Comparison of ENCODE assay signal across 8 cellular contexts in the genomic region with DNA sequence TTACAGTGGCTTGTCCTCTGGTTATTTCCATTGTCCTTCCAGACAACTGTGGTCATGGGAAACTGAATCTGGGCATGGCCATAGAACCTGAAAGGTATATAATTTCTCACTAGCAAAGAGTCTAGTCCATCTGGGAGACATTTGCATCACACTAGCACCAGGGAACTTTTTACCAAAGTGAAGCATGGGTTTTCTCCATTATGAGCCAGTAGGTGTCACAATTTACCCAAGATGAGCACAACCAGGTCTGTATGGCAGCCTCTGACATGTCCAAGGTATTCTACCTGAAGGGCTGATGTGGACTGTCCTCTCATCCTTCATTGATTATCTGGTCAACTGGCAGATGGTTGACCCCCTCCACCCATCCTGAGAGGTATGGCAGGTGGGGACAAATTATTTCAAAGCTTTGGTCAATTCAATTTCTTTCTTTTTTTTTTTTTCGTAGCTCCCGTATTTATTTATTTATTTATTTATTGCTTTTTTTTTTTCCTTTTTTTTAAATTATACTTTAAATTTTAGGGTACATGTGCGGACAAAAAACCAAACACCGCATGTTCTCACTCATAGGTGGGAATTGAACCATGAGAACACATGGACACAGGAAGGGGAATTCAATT.
DNase-seq lines count a peak whose midpoint lies in the region; ATAC-seq and TF ChIP-seq lines count a peak whose summit lies in the region.

No MANE protein-coding gene starts in this region.

- H3K9me3 ChIP-seq in Caco-2 (no peaks in the 10 kb centered on the region; the same call in 1 of the 2 replicates), mammary epithelial cell (replicated peaks; ENCODE audit: insufficient read depth, low read length) (no peaks in the 10 kb centered on the region)

- no peak overlapping the region for H2AFZ ChIP-seq in mammary epithelial cell (ENCODE audit: low read depth, low read length)

- H3K9me3 Mint-ChIP-seq in Caco-2 (ENCODE audit: unreplicated experiment), result peaks cover 10% of the 10 kb centered on the region

- H3K9ac ChIP-seq in mammary epithelial cell (ENCODE audit: insufficient read depth, low read length), result no peak overlapping the region

- H3K4me2 ChIP-seq in mammary epithelial cell (ENCODE audit: insufficient read depth, low read depth, low read length), result no peak overlapping the region

- BruUV-seq in Caco-2 (replicated peaks; lab: Mats Ljungman, UMichigan) (no TSS peak), mammary epithelial cell (replicated peaks; lab: Mats Ljungman, UMichigan) (no TSS peak)

- no peaks in the 10 kb centered on the region for H3K27me3 Mint-ChIP-seq in Caco-2 (ENCODE audit: insufficient read depth, unreplicated experiment)

- peaks cover 27% of the 10 kb centered on the region for H3K4me1 ChIP-seq in Caco-2
- no peaks in the 10 kb centered on the region for H3K4me1 ChIP-seq in mammary epithelial cell (ENCODE audit: insufficient read depth, low read length)

- WGBS in mammary epithelial cell (ENCODE audit: low coverage, missing lambda C conversion rate), result 90% methylated on average over 3 of the region's 4 CpGs

- TF ChIP-seq CTCF in Caco-2 (IDR thresholded peaks at IDR 0.05; ENCODE audit: insufficient read depth in 1 of 2, low read depth in 1 of 2, low read length in 1 of 2, severe bottlenecking in 1 of 2, unreplicated experiment in 1 of 2) (peak; percentile 41 to 48), mammary epithelial cell (conservative IDR thresholded peaks at IDR 0.05 in 1 of 2, IDR thresholded peaks at IDR 0.05 in 1 of 2; ENCODE audit: extremely low read depth in 1 of 2, insufficient read depth in 1 of 2, low read depth in 1 of 2, low read length in 2 of 2) (peak; percentile 42 to 73)

- dilution Hi-C loops in mammary epithelial cell (cut with HindIII; ENCODE audit: low sequenced_read_pairs), result no loop called here

- H3K27ac Mint-ChIP-seq in Caco-2 (ENCODE audit: unreplicated experiment), result no peak overlapping the region

- H3K4me3 Mint-ChIP-seq in Caco-2 (ENCODE audit: unreplicated experiment), result no peak overlapping the region

- H3K36me3 Mint-ChIP-seq in Caco-2 (ENCODE audit: insufficient read depth, unreplicated experiment), result no peaks in the 10 kb centered on the region

- H4K20me1 ChIP-seq in mammary epithelial cell (ENCODE audit: insufficient read depth, low read length), result no peaks in the 10 kb centered on the region

- H3K4me3 ChIP-seq in Caco-2 (ENCODE audit: low read depth, low read length), result no peak overlapping the region
- H3K4me3 ChIP-seq in mammary epithelial cell (replicated peaks in 1 of 3; ENCODE audit: insufficient read depth in 1 of 3, low read depth in 2 of 3, low read length in 3 of 3), result no peak overlapping the region

- H3K36me3 ChIP-seq in Caco-2 (ENCODE audit: control insufficient read depth, insufficient read depth, low read length) (no peaks in the 10 kb centered on the region), mammary epithelial cell (ENCODE audit: insufficient read depth, low read length) (no peaks in the 10 kb centered on the region)

- ATAC-seq in GM21576 (IDR thresholded peaks at IDR 0.05; ENCODE audit: unreplicated experiment), result peak; percentile 58
- ATAC-seq in left ventricle myocardium superior, result no peak
- ATAC-seq in HG03097 (IDR thresholded peaks at IDR 0.05; ENCODE audit: low FRiP score, unreplicated experiment), result no peak

- H3K79me2 ChIP-seq in mammary epithelial cell (ENCODE audit: insufficient read depth, low read length), result no peaks in the 10 kb centered on the region

- intact Hi-C loops in Caco-2 (cut with micrococcal nuclease; ENCODE audit: unreplicated experiment) (loop anchor here (1.0 to 5.0 kb wide), 10 partner anchors 37 to 1081 kb away; no protein-coding TSS in a partner anchor), mammary epithelial cell (cut with micrococcal nuclease) (loop anchor here (1.0 to 5.0 kb wide), 6 partner anchors 110 to 1423 kb away; no protein-coding TSS in a partner anchor), left ventricle myocardium superior (cut with micrococcal nuclease) (no loop called here)

- CTCF ChIA-PET in Caco-2 (lab: Charles Lee), result interaction anchor here (0.6 to 0.7 kb wide), 4 partner anchors 82 to 506 kb away, joined by 3 to 4 read pairs (median 3); no protein-coding TSS in a partner anchor
- CTCF ChIA-PET in mammary epithelial cell (lab: Charles Lee; ENCODE audit: low non-redundant PET), result interaction anchor here (0.6 to 0.7 kb wide), 3 partner anchors 9 to 283 kb away, joined by 4 to 9 read pairs (median 5); no protein-coding TSS in a partner anchor

- POLR2A ChIA-PET in Caco-2 (lab: Charles Lee), result no interaction called here

- no peaks in the 10 kb centered on the region for H3K4me1 Mint-ChIP-seq in Caco-2 (ENCODE audit: low read depth, unreplicated experiment)

- no peak overlapping the region for H3K27ac ChIP-seq in mammary epithelial cell (ENCODE audit: insufficient read depth, low read depth, low read length)

- in situ Hi-C loops in mammary epithelial cell (cut with MboI; ENCODE audit: low sequenced_read_pairs in 2 of 2), result loop anchor here (25.0 kb wide), 2 partner anchors 824 to 1074 kb away; no protein-coding TSS in a partner anchor

- DNase-seq in Caco-2 (peak; percentile 66 to 72), NCI-H1048 (lab: John Stamatoyannopoulos, UW) (peak; percentile 10), mammary epithelial cell (peak; percentile 54), superior temporal gyrus (ENCODE audit: extremely low spot score) (peak; percentile 46), left ventricle myocardium superior (no peak), NCI-H128 (lab: John Stamatoyannopoulos, UW; ENCODE audit: unreplicated experiment) (no peak)

- H3K27me3 ChIP-seq in Caco-2 (replicated peaks; ENCODE audit: control insufficient read depth, insufficient read depth, low read length) (no peaks in the 10 kb centered on the region), mammary epithelial cell (ENCODE audit: insufficient read depth, low read length) (peaks cover 5% of the 10 kb centered on the region)

Comparison
In these comparisons a context has a peak if more than half of its experiments do, and no peak if none do; other contexts are left out.
1. DNase-seq: peak in Caco-2 (2 of 2), NCI-H1048 (single experiment), mammary epithelial cell (single experiment) and superior temporal gyrus (single experiment); none in left ventricle myocardium superior (single experiment) and NCI-H128 (single experiment).